10 cellular contexts compared by ENCODE assay signal in genomic region chr9:128102861-128103588, GRCh38. TPM values are rescaled to one million over a fixed set of nuclear protein-coding genes. Genes with fewer than 3 reads are reported as not detected.
A peak's percentile ranks its signal among the peaks of the same experiment; 100 is the strongest.
DNase-seq lines count a peak whose midpoint lies in the region; ATAC-seq and TF ChIP-seq lines count a peak whose summit lies in the region.
"Had no signal": no experiment of that assay in that cellular context is flagged by ENCODE, and none has a peak within 500 bp of the region (broad histone marks: within the 10 kb centered on the region; RNA-seq: fewer than 3 reads in every experiment).

No MANE protein-coding gene starts in this region.

- H3K9me3 ChIP-seq in Panc1 (ENCODE audit: control insufficient read depth, insufficient read depth, low read depth, low read length), result no peaks in the 10 kb centered on the region
- no peaks in the 10 kb centered on the region for H3K9me3 ChIP-seq in gastrocnemius medialis

- peaks cover 9% of the 10 kb centered on the region for H3K27me3 Mint-ChIP-seq in HFFc6 (ENCODE audit: insufficient read depth)
- peaks cover 13% of the 10 kb centered on the region for H3K27me3 Mint-ChIP-seq in glutamatergic neuron (ENCODE audit: unreplicated experiment)

- TF ChIP-seq CTCF in HFFc6 (IDR thresholded peaks at IDR 0.05) (no peak), Panc1 (IDR thresholded peaks at IDR 0.05) (no peak), glutamatergic neuron (IDR thresholded peaks at IDR 0.05; ENCODE audit: partially characterized antibody, unreplicated experiment) (no peak), gastrocnemius medialis (IDR thresholded peaks at IDR 0.05 in 4 of 5, conservative IDR thresholded peaks at IDR 0.05 in 1 of 5) (no peak)

- TF ChIP-seq POLR2A in gastrocnemius medialis (IDR thresholded peaks at IDR 0.05), result no peak

- no peak for DNase-seq in HFFc6
- no peak for DNase-seq in Panc1 (ENCODE audit: low read depth, low spot score)
- DNase-seq in glutamatergic neuron, result no peak
- DNase-seq in gastrocnemius medialis, result peak; percentile 94 to 99
- no peak for DNase-seq in hepatic stellate cell (ENCODE audit: low spot score)
- DNase-seq in SW480 (ENCODE audit: low spot score), result no peak
- DNase-seq in Ammon's horn (ENCODE audit: low spot score), result no peak
- DNase-seq: brain microvascular endothelial cell, NCI-H446 treated with DMSO at 0.1 percent for 48 hours had no signal

- CTCF ChIA-PET in Panc1 (lab: Charles Lee), result interaction anchor here (0.6 kb wide), 1 partner anchor 85 kb away, joined by 8 read pairs; no protein-coding TSS in a partner anchor

- H3K4me1 Mint-ChIP-seq in HFFc6 (ENCODE audit: low read depth) (peaks cover 36% of the 10 kb centered on the region), glutamatergic neuron (ENCODE audit: low read depth, unreplicated experiment) (peaks cover 50% of the 10 kb centered on the region)

- H3K27me3 ChIP-seq in Panc1 (ENCODE audit: control insufficient read depth, insufficient read depth, low read length) (no peaks in the 10 kb centered on the region), gastrocnemius medialis (no peaks in the 10 kb centered on the region)
- H3K27me3 ChIP-seq: brain microvascular endothelial cell had no signal

- H3K4me3 ChIP-seq in Panc1 (ENCODE audit: low read depth in 2 of 2, low read length in 2 of 2), result no peak overlapping the region
- peak overlapping the region; percentile 2 to 86 (median 78) for H3K4me3 ChIP-seq in gastrocnemius medialis

- H3K4me1 ChIP-seq in Panc1 (ENCODE audit: control insufficient read depth, insufficient read depth, low read length), result peaks cover 7% of the 10 kb centered on the region
- H3K4me1 ChIP-seq in gastrocnemius medialis, result peaks cover 77 to 84% of the 10 kb centered on the region in 2 donors

- H3K27ac Mint-ChIP-seq in HFFc6, result peak overlapping the region; percentile 40; the same call in 1 of the 2 replicates
- H3K27ac Mint-ChIP-seq in glutamatergic neuron (ENCODE audit: unreplicated experiment), result peak overlapping the region; percentile 29

- H3K36me3 Mint-ChIP-seq in HFFc6 (ENCODE audit: low read depth) (peaks cover 40% of the 10 kb centered on the region), glutamatergic neuron (ENCODE audit: unreplicated experiment) (no peaks in the 10 kb centered on the region)

- ATAC-seq in Panc1, result peak; percentile 49; the same call in 1 of the 2 replicates
- ATAC-seq in gastrocnemius medialis, result peak; percentile 30 to 41
- ATAC-seq in HG03175 (IDR thresholded peaks at IDR 0.05; ENCODE audit: unreplicated experiment), result no peak

- POLR2A ChIA-PET in Panc1 (lab: Charles Lee), result no interaction called here

- H3K9me3 Mint-ChIP-seq in HFFc6 (no peaks in the 10 kb centered on the region), glutamatergic neuron (ENCODE audit: unreplicated experiment) (peaks cover 14% of the 10 kb centered on the region)

- 0 out of 2 replicates have a peak overlapping the region, but pooled peaks have one; percentile 32 for H3K4me3 Mint-ChIP-seq in HFFc6
- H3K4me3 Mint-ChIP-seq in glutamatergic neuron (ENCODE audit: unreplicated experiment), result no peak overlapping the region

- H3K36me3 ChIP-seq in Panc1 (ENCODE audit: control insufficient read depth, insufficient read depth, low read length), result no peaks in the 10 kb centered on the region
- H3K36me3 ChIP-seq in gastrocnemius medialis, result peaks cover 0 to 36% of the 10 kb centered on the region in 2 donors

- no TSS peak for BruUV-seq in Panc1 (replicated peaks; lab: Mats Ljungman, UMichigan)

- intact Hi-C loops in Panc1 (cut with micrococcal nuclease; ENCODE audit: unreplicated experiment) (no loop called here), gastrocnemius medialis (cut with DNase I; ENCODE audit: low total_unique reads) (loop anchor here (5.0 kb wide), 1 partner anchor 146 kb away; no protein-coding TSS in a partner anchor)

- H3K27ac ChIP-seq in Panc1 (ENCODE audit: low read length) (no peak overlapping the region), gastrocnemius medialis (peak overlapping the region; percentile 91 to 99 (median 98))
- H3K27ac ChIP-seq: brain microvascular endothelial cell had no signal

- in situ Hi-C loops in Panc1 (cut with HindIII; ENCODE audit: low pct_unique_long_range_greater_than_20kb, low sequenced_read_pairs) (no loop called here), gastrocnemius medialis (cut with MboI; ENCODE audit: low sequenced_read_pairs in 4 of 4) (loop anchor here in 3 of 4 donors (10.0 to 25.0 kb wide), 2 partner anchors 141 to 148 kb away; no protein-coding TSS in a partner anchor)

RNA-seq across cellular contexts. Expression of gene PTGES2, which starts 24.5 kb away (rescaled TPM):
- total RNA-seq in HFFc6 (2021; fragmentation: NEBNext Ultra II Directional; extraction: Animal tissue kit (Norgen Biotek cat#: 25700)), result 10 to 100 TPM; 68.5 to 82.8 (median 70.6) TPM
- total RNA-seq in Panc1 (2021; ENCODE audit: unreplicated experiment) (76.8 TPM), glutamatergic neuron (ENCODE audit: unreplicated experiment) (85.1 TPM), gastrocnemius medialis (100 to 1,000 TPM in 3 of 4 donors, 10 to 100 TPM in 1; 95.2 to 266 (median 155) TPM)
- 151 TPM for polyA plus RNA-seq in Panc1 (2012; ENCODE audit: insufficient read length)

RNA-seq across cellular contexts. Expression of gene SLC25A25, which starts 35.0 kb away (rescaled TPM):
- total RNA-seq in HFFc6 (2021; fragmentation: NEBNext Ultra II Directional; extraction: Animal tissue kit (Norgen Biotek cat#: 25700)), result 10 to 100 TPM; 16.5 to 20.7 (median 18.4) TPM
- 10.7 TPM for total RNA-seq in Panc1 (2021; ENCODE audit: unreplicated experiment)
- 6.8 TPM for polyA plus RNA-seq in Panc1 (2012; ENCODE audit: insufficient read length)
- 33.0 TPM for total RNA-seq in glutamatergic neuron (ENCODE audit: unreplicated experiment)
- total RNA-seq in gastrocnemius medialis, result 10 to 100 TPM; 26.9 to 98.7 (median 46.0) TPM

RNA-seq across cellular contexts. Expression of gene NAIF1, which starts 35.9 kb away (rescaled TPM):
- 10 to 100 TPM in 3 of 6 experiments, 1 to 10 TPM in 3; 8.7 to 11.5 (median 9.8) TPM for total RNA-seq in HFFc6 (2021; fragmentation: NEBNext Ultra II Directional; extraction: Animal tissue kit (Norgen Biotek cat#: 25700))
- total RNA-seq in Panc1 (2021; ENCODE audit: unreplicated experiment) (14.6 TPM), glutamatergic neuron (ENCODE audit: unreplicated experiment) (6.2 TPM), gastrocnemius medialis (1 to 10 TPM; 3.6 to 7.4 (median 6.9) TPM)
- polyA plus RNA-seq in Panc1 (2012; ENCODE audit: insufficient read length), result 19.1 TPM

RNA-seq across cellular contexts. Expression of gene LCN2, which starts 46.2 kb away (rescaled TPM):
- not detected for total RNA-seq in HFFc6 (2021; fragmentation: NEBNext Ultra II Directional; extraction: Animal tissue kit (Norgen Biotek cat#: 25700))
- total RNA-seq in Panc1 (2021; ENCODE audit: unreplicated experiment) (1.0 TPM), glutamatergic neuron (ENCODE audit: unreplicated experiment) (not detected), gastrocnemius medialis (under 1 TPM in 1 of 4 donors, not detected in 3; 1.00 TPM)
- polyA plus RNA-seq in Panc1 (2012; ENCODE audit: insufficient read length), result not detected

RNA-seq across cellular contexts. Expression of gene BBLN, which starts 57.0 kb away (rescaled TPM):
- total RNA-seq in HFFc6 (2021; fragmentation: NEBNext Ultra II Directional; extraction: Animal tissue kit (Norgen Biotek cat#: 25700)), result 10 to 100 TPM; 45.7 to 63.2 (median 50.5) TPM
- total RNA-seq in Panc1 (2021; ENCODE audit: unreplicated experiment), result 48.5 TPM
- 62.5 TPM for polyA plus RNA-seq in Panc1 (2012; ENCODE audit: insufficient read length)
- 147 TPM for total RNA-seq in glutamatergic neuron (ENCODE audit: unreplicated experiment)
- total RNA-seq in gastrocnemius medialis, result 100 to 1,000 TPM in 3 of 4 donors, 10 to 100 TPM in 1; 73.5 to 145 (median 132) TPM

Comparison
In these comparisons a context has a peak if more than half of its experiments do, and no peak if none do; other contexts are left out.
1. DNase-seq: peak in gastrocnemius medialis (2 of 2); none in HFFc6 (single experiment), Panc1 (single experiment), glutamatergic neuron (single experiment), hepatic stellate cell (single experiment), SW480 (single experiment) and Ammon's horn (single experiment).
2. H3K4me3 ChIP-seq: peak in gastrocnemius medialis (4 of 4); none in Panc1 (0 of 2).